In genomic region chr10:54262726-54263125, GRCh38 we compare ENCODE assay signal across 24 cellular contexts.
DNase-seq lines count a peak whose midpoint lies in the region; TF ChIP-seq lines count a peak whose summit lies in the region.
"Had no signal": no experiment of that assay in that cellular context is flagged by ENCODE, and none has a peak within 500 bp of the region (broad histone marks: within the 10 kb centered on the region; RNA-seq: fewer than 3 reads in every experiment).

No MANE protein-coding gene starts in this region.

- H3K9me3 ChIP-seq in BE2C (no peaks in the 10 kb centered on the region), WERI-Rb-1 (ENCODE audit: severe bottlenecking) (no peaks in the 10 kb centered on the region), OCI-LY7 (ENCODE audit: low read length) (no peaks in the 10 kb centered on the region)
- H3K9me3 ChIP-seq: BLaER1 had no signal

- no peaks in the 10 kb centered on the region for H3K36me3 Mint-ChIP-seq in chondrocyte (ENCODE audit: low read depth)
- H3K36me3 Mint-ChIP-seq: CD14-positive monocyte; CD4-positive, alpha-beta memory T cell; CD4-positive, CD25-positive, alpha-beta regulatory T cell; CD8-positive, alpha-beta memory T cell had no signal

- DNase-seq in Ammon's horn (ENCODE audit: low spot score) (peak; percentile 37), BE2C (peak; percentile 9), chondrocyte (ENCODE audit: low spot score) (peak; percentile 52), WERI-Rb-1 (no peak), OCI-LY7 (ENCODE audit: low spot score) (no peak)
- no peak for DNase-seq in activated CD4-positive, alpha-beta T cell treated with anti-CD3 and anti-CD28 coated beads for 1 hour
- DNase-seq: 8988T; ACHN; C1 segment of cervical spinal cord; CD4-positive, CD25-positive, alpha-beta regulatory T cell; CD8-positive, alpha-beta memory T cell; COR-L47; DMS 273 treated with DMSO at 0.1 percent for 48 hours; DMS153; DMS53; DMS79; DND-41; EL; GDM1 had no signal

- H3K4me2 ChIP-seq in OCI-LY7 (ENCODE audit: low read length) = no peak overlapping the region
- H3K4me2 ChIP-seq: BLaER1 had no signal

- no peak overlapping the region for H3K4me3 Mint-ChIP-seq in chondrocyte (ENCODE audit: unreplicated experiment)
- H3K4me3 Mint-ChIP-seq: B cell; CD14-positive monocyte; CD4-positive, alpha-beta memory T cell; CD4-positive, CD25-positive, alpha-beta regulatory T cell; CD8-positive, alpha-beta memory T cell had no signal

- POLR2A ChIA-PET in OCI-LY7 (lab: Charles Lee) = interaction anchor here (0.7 kb wide), 1 partner anchor 1855 kb away, joined by 3 read pairs; no protein-coding TSS in a partner anchor

- no TSS peak for BruUV-seq in OCI-LY7 (replicated peaks; lab: Mats Ljungman, UMichigan)

- H3K36me3 ChIP-seq in BE2C = no peaks in the 10 kb centered on the region
- H3K36me3 ChIP-seq in WERI-Rb-1 = no peaks in the 10 kb centered on the region
- H3K36me3 ChIP-seq in OCI-LY7 (ENCODE audit: insufficient read depth, low read length) = no peaks in the 10 kb centered on the region
- H3K36me3 ChIP-seq: BLaER1 had no signal

- H3K27ac Mint-ChIP-seq in chondrocyte (ENCODE audit: unreplicated experiment) = no peak overlapping the region
- H3K27ac Mint-ChIP-seq: B cell; CD14-positive monocyte; CD4-positive, alpha-beta memory T cell; CD4-positive, CD25-positive, alpha-beta regulatory T cell; CD8-positive, alpha-beta memory T cell had no signal

- H2AFZ ChIP-seq in OCI-LY7 (ENCODE audit: low read length) = no peak overlapping the region

- no peaks in the 10 kb centered on the region for H4K20me1 ChIP-seq in OCI-LY7 (ENCODE audit: insufficient read depth, low read length)
- H4K20me1 ChIP-seq: BLaER1 had no signal

- CTCF ChIA-PET in OCI-LY7 (lab: Charles Lee; ENCODE audit: unreplicated experiment) = no interaction called here

- no peaks in the 10 kb centered on the region for H3K27me3 ChIP-seq in BE2C
- H3K27me3 ChIP-seq in WERI-Rb-1 (ENCODE audit: insufficient read depth, low read depth, severe bottlenecking) = no peaks in the 10 kb centered on the region
- H3K27me3 ChIP-seq: BLaER1 had no signal

- TF ChIP-seq CTCF in BE2C (IDR thresholded peaks at IDR 0.05; ENCODE audit: low read depth, low read length) = no peak
- no peak for TF ChIP-seq CTCF in chondrocyte (IDR thresholded peaks at IDR 0.05)
- TF ChIP-seq CTCF in WERI-Rb-1 (IDR thresholded peaks at IDR 0.05; ENCODE audit: low read depth, low read length) = no peak
- TF ChIP-seq CTCF in OCI-LY7 (conservative IDR thresholded peaks at IDR 0.05; ENCODE audit: low read length) = no peak

- intact Hi-C loops in OCI-LY7 (cut with micrococcal nuclease; ENCODE audit: unreplicated experiment) = no loop called here

- no peaks in the 10 kb centered on the region for H3K4me1 ChIP-seq in BE2C
- H3K4me1 ChIP-seq in OCI-LY7 (ENCODE audit: insufficient read depth, low read length, poor library complexity, severe bottlenecking) = no peaks in the 10 kb centered on the region
- H3K4me1 ChIP-seq: BLaER1 had no signal

- H3K27ac ChIP-seq in WERI-Rb-1 = no peak overlapping the region
- H3K27ac ChIP-seq in OCI-LY7 (ENCODE audit: low read depth, low read length, poor library complexity, severe bottlenecking) = no peak overlapping the region
- H3K27ac ChIP-seq: BLaER1 had no signal

- peaks cover 18% of the 10 kb centered on the region for H3K9me3 Mint-ChIP-seq in chondrocyte (ENCODE audit: low read depth)

- no peak overlapping the region for H3K4me3 ChIP-seq in BE2C (ENCODE audit: low read depth, low read length)
- H3K4me3 ChIP-seq in WERI-Rb-1 (ENCODE audit: low read depth, low read length) = no peak overlapping the region
- no peak overlapping the region for H3K4me3 ChIP-seq in OCI-LY7 (ENCODE audit: low read depth, low read length, poor library complexity, severe bottlenecking)
- H3K4me3 ChIP-seq: BLaER1, GM12878 had no signal

- no peaks in the 10 kb centered on the region for H3K4me1 Mint-ChIP-seq in chondrocyte (ENCODE audit: low read depth)
- H3K4me1 Mint-ChIP-seq: B cell; CD14-positive monocyte; CD4-positive, alpha-beta memory T cell; CD4-positive, CD25-positive, alpha-beta regulatory T cell; CD8-positive, alpha-beta memory T cell had no signal

- H3K27me3 Mint-ChIP-seq in chondrocyte (ENCODE audit: low read depth) = peaks cover 3% of the 10 kb centered on the region
- H3K27me3 Mint-ChIP-seq: B cell; CD4-positive, alpha-beta memory T cell; CD4-positive, CD25-positive, alpha-beta regulatory T cell; CD8-positive, alpha-beta memory T cell had no signal

- no peaks in the 10 kb centered on the region for H3K79me2 ChIP-seq in OCI-LY7 (ENCODE audit: insufficient read depth, low read depth, low read length)

- no peaks in the 10 kb centered on the region for H3K9me2 ChIP-seq in OCI-LY7 (ENCODE audit: insufficient read depth, low read length)

Comparison
In these comparisons a context has a peak if more than half of its experiments do, and no peak if none do; other contexts are left out.
1. DNase-seq: peak in Ammon's horn (single experiment), BE2C (single experiment) and chondrocyte (single experiment); none in WERI-Rb-1 (single experiment), activated CD4-positive, alpha-beta T cell treated with anti-CD3 and anti-CD28 coated beads for 1 hour (single experiment) and OCI-LY7 (single experiment).